8 cellular contexts compared by ENCODE assay signal in genomic region chr10:84267503-84268126, GRCh38. TPM values are rescaled to one million over a fixed set of nuclear protein-coding genes. Genes with fewer than 3 reads are reported as not detected.
DNase-seq lines count a peak whose midpoint lies in the region; ATAC-seq, FAIRE-seq and TF ChIP-seq lines count a peak whose summit lies in the region.

No MANE protein-coding gene starts in this region.

- no peaks in the 10 kb centered on the region for H4K20me1 ChIP-seq in Loucy (ENCODE audit: insufficient read depth, low read length, poor library complexity, severe bottlenecking)

- no peak overlapping the region for H3K9ac ChIP-seq in Loucy (ENCODE audit: low read depth, low read length, poor library complexity, severe bottlenecking)

- DNase-seq in A549 (ENCODE audit: low read depth in 1 of 2, low spot score in 1 of 2) (peak; percentile 26 to 58), ecto neural progenitor cell (ENCODE audit: low spot score) (peak; percentile 69), mesothelial cell of epicardium (ENCODE audit: low spot score in 2 of 2, unreplicated experiment in 2 of 2) (no peak), COR-L47 (lab: John Stamatoyannopoulos, UW) (no peak)
- peak; percentile 30 to 50 for DNase-seq in activated CD4-positive, alpha-beta T cell treated with anti-CD3 and anti-CD28 coated beads for 4 hours
- DNase-seq in stimulated activated naive CD8-positive, alpha-beta T cell treated with anti-CD3 and anti-CD28 coated beads, Interleukin-15, amount 100 ng/mL, for 72 hours = peak; percentile 68 to 86

- no peak for FAIRE-seq in A549 (lab: Jason Lieb, UNC)

- H3K4me1 ChIP-seq in A549 = no peaks in the 10 kb centered on the region
- H3K4me1 ChIP-seq in Loucy (ENCODE audit: insufficient read depth, low read length, poor library complexity, severe bottlenecking) = no peaks in the 10 kb centered on the region

- H3K4me3 ChIP-seq in A549 (no peak overlapping the region), Loucy (ENCODE audit: low read length, poor library complexity, severe bottlenecking) (peak overlapping the region; percentile 17)

- H3K9me3 ChIP-seq in A549 = no peaks in the 10 kb centered on the region
- H3K9me3 ChIP-seq in Loucy (ENCODE audit: insufficient read depth, low read depth, low read length) = no peaks in the 10 kb centered on the region

- no peak overlapping the region for H3K4me2 ChIP-seq in A549
- peak overlapping the region; percentile 39 for H3K4me2 ChIP-seq in Loucy (ENCODE audit: low read depth, low read length, poor library complexity, severe bottlenecking)

- WGBS in A549 (ENCODE audit: missing lambda C conversion rate) = 33% methylated on average over 6 of the region's 7 CpGs

- H3K27ac Mint-ChIP-seq in mesothelial cell of epicardium = no peak overlapping the region
- peak overlapping the region in 1 of 2 donors; percentile 5 for H3K27ac Mint-ChIP-seq in stimulated activated naive CD8-positive, alpha-beta T cell treated with anti-CD3 and anti-CD28 coated beads, Interleukin-15, amount 100 ng/mL, for 72 hours

- ATAC-seq in A549 (peak in 1 of 2 experiments; percentile 70; a peak in 3 of 6 replicates), GM18868 (IDR thresholded peaks at IDR 0.05; ENCODE audit: unreplicated experiment) (peak; percentile 64)
- peak; percentile 89 for ATAC-seq in stimulated activated naive CD8-positive, alpha-beta T cell treated with anti-CD3 and anti-CD28 coated beads, Interleukin-15, amount 100 ng/mL, for 72 hours

- CTCF ChIA-PET in A549 (lab: Yijun Ruan, JAX) = interaction anchor here (0.6 to 15.3 kb wide), 9 partner anchors 8 to 271 kb away, joined by 3 to 341 read pairs (median 3); no protein-coding TSS in a partner anchor

- H3K27ac ChIP-seq in A549 = no peak overlapping the region

- no peaks in the 10 kb centered on the region for H3K9me2 ChIP-seq in Loucy (replicated peaks; ENCODE audit: low read depth, low read length)

- no peaks in the 10 kb centered on the region for H3F3A ChIP-seq in Loucy (ENCODE audit: low read depth)

- no peak for TF ChIP-seq POLR2A in A549 (IDR thresholded peaks at IDR 0.05; ENCODE audit: low read length)

- H3K9me3 Mint-ChIP-seq in mesothelial cell of epicardium = no peaks in the 10 kb centered on the region
- no peaks in the 10 kb centered on the region for H3K9me3 Mint-ChIP-seq in stimulated activated naive CD8-positive, alpha-beta T cell treated with anti-CD3 and anti-CD28 coated beads, Interleukin-15, amount 100 ng/mL, for 72 hours

- no peaks in the 10 kb centered on the region for H3K79me2 ChIP-seq in Loucy (ENCODE audit: insufficient read depth, low read length)

- H3K27me3 ChIP-seq in Loucy (ENCODE audit: insufficient read depth, low read length, poor library complexity, severe bottlenecking) = no peaks in the 10 kb centered on the region

- peak; percentile 45 for TF ChIP-seq CTCF in A549 (IDR thresholded peaks at IDR 0.05)
- peak; percentile 95 for TF ChIP-seq CTCF in Loucy (conservative IDR thresholded peaks at IDR 0.05; ENCODE audit: low read length)
- TF ChIP-seq CTCF in mesothelial cell of epicardium (IDR thresholded peaks at IDR 0.05; ENCODE audit: unreplicated experiment) = peak; percentile 36

- no peaks in the 10 kb centered on the region for H3K36me3 Mint-ChIP-seq in mesothelial cell of epicardium

- H2AFZ ChIP-seq in Loucy (ENCODE audit: low read length) = peak overlapping the region; percentile 61

- H3K36me3 ChIP-seq in Loucy (ENCODE audit: insufficient read depth, low read length) = no peaks in the 10 kb centered on the region

- no peak for TF ChIP-seq EP300 in A549 (IDR thresholded peaks at IDR 0.05)

- H3K4me1 Mint-ChIP-seq in mesothelial cell of epicardium = no peaks in the 10 kb centered on the region
- peaks cover 31% of the 10 kb centered on the region for H3K4me1 Mint-ChIP-seq in stimulated activated naive CD8-positive, alpha-beta T cell treated with anti-CD3 and anti-CD28 coated beads, Interleukin-15, amount 100 ng/mL, for 72 hours

- no peak overlapping the region for H3K4me3 Mint-ChIP-seq in mesothelial cell of epicardium
- no peak overlapping the region for H3K4me3 Mint-ChIP-seq in stimulated activated naive CD8-positive, alpha-beta T cell treated with anti-CD3 and anti-CD28 coated beads, Interleukin-15, amount 100 ng/mL, for 72 hours

- TF ChIP-seq RAD21 in A549 (conservative IDR thresholded peaks at IDR 0.05 in 1 of 2, IDR thresholded peaks at IDR 0.05 in 1 of 2) = peak in 1 of 2 experiments; percentile 34; a peak in 1 of 5 replicates

- POLR2A ChIA-PET in A549 (lab: Yijun Ruan, JAX) = no interaction called here

- H3K27me3 Mint-ChIP-seq in mesothelial cell of epicardium (ENCODE audit: low read depth) = peaks cover 59% of the 10 kb centered on the region
- H3K27me3 Mint-ChIP-seq in stimulated activated naive CD8-positive, alpha-beta T cell treated with anti-CD3 and anti-CD28 coated beads, Interleukin-15, amount 100 ng/mL, for 72 hours = peaks cover 51% of the 10 kb centered on the region

TF ChIP-seq in A549, 52 proteins besides CTCF, POLR2A, EP300 and RAD21:
- TF ChIP-seq FOSL2 (IDR thresholded peaks at IDR 0.05) (no peak), FOSL2 (CRISPR knock-in tag; IDR thresholded peaks at IDR 0.05) (no peak), NFE2L2 (conservative IDR thresholded peaks at IDR 0.05; ENCODE audit: low read length) (no peak), CBX2 (IDR thresholded peaks at IDR 0.05; ENCODE audit: borderline replicate concordance, low read depth) (no peak), GATA3 (IDR thresholded peaks at IDR 0.05; ENCODE audit: borderline replicate concordance) (no peak), ESRRA (IDR thresholded peaks at IDR 0.05; ENCODE audit: borderline replicate concordance, low read length) (no peak), RCOR1 (IDR thresholded peaks at IDR 0.05; ENCODE audit: low read depth, low read length) (no peak)

RNA-seq across cellular contexts. Expression of gene RGR, which starts 22.8 kb away (rescaled TPM):
- polyA plus RNA-seq in A549 (2011; rRNA removed) = not detected in 2 replicates
- polyA plus RNA-seq in A549 (2012; cell fraction: cytosol; rRNA removed) = not detected in 2 replicates
- not detected in 2 replicates for polyA plus RNA-seq in A549 (2012; cell fraction: nucleus; rRNA removed)
- polyA plus RNA-seq in A549 (2017; fragmentation: RNase III; extraction: RNeasy Plus Mini Kit Qiagen cat#74134 plus additional on column Dnase treatment) = not detected in 3 replicates
- not detected in 2 replicates for polyA minus RNA-seq in A549 (2011; rRNA and poly(A)+ RNA removed)
- total RNA-seq in mesothelial cell of epicardium = not detected in 3 replicates

RNA-seq across cellular contexts. Expression of gene LRIT1, which starts 26.3 kb away (rescaled TPM):
- polyA plus RNA-seq in A549 (2011; rRNA removed) (not detected in 2 replicates), A549 (2017; fragmentation: RNase III; extraction: RNeasy Plus Mini Kit Qiagen cat#74134 plus additional on column Dnase treatment) (not detected in 3 replicates)
- not detected in 2 replicates for polyA plus RNA-seq in A549 (2012; cell fraction: cytosol; rRNA removed)
- not detected in 2 replicates for polyA plus RNA-seq in A549 (2012; cell fraction: nucleus; rRNA removed)
- not detected in 2 replicates for polyA minus RNA-seq in A549 (2011; rRNA and poly(A)+ RNA removed)
- total RNA-seq in mesothelial cell of epicardium = not detected in 3 replicates

RNA-seq across cellular contexts. Expression of gene LRIT2, which starts 42.3 kb away (rescaled TPM):
- polyA plus RNA-seq in A549 (2011; rRNA removed) = not detected in 2 replicates
- polyA plus RNA-seq in A549 (2012; cell fraction: cytosol; rRNA removed) = not detected in 2 replicates
- polyA plus RNA-seq in A549 (2012; cell fraction: nucleus; rRNA removed) = not detected in 2 replicates
- not detected in 3 replicates for polyA plus RNA-seq in A549 (2017; fragmentation: RNase III; extraction: RNeasy Plus Mini Kit Qiagen cat#74134 plus additional on column Dnase treatment)
- not detected in 2 replicates for polyA minus RNA-seq in A549 (2011; rRNA and poly(A)+ RNA removed)
- not detected in 3 replicates for total RNA-seq in mesothelial cell of epicardium

Comparison
In these comparisons a context has a peak if more than half of its experiments do, and no peak if none do; other contexts are left out.
1. DNase-seq: peak in A549 (2 of 2), activated CD4-positive, alpha-beta T cell treated with anti-CD3 and anti-CD28 coated beads for 4 hours (2 of 2), ecto neural progenitor cell (single experiment) and stimulated activated naive CD8-positive, alpha-beta T cell treated with anti-CD3 and anti-CD28 coated beads, Interleukin-15, amount 100 ng/mL, for 72 hours (2 of 2); none in mesothelial cell of epicardium (0 of 2) and COR-L47 (single experiment).
2. CTCF ChIP-seq: peak in every context shown above with its lines; median percentile 95 in Loucy; 45 in A549; 36 in mesothelial cell of epicardium.